Comparison of ENCODE assay signal across 13 cellular contexts in genomic region chr22:42301072-42301741, GRCh38. TPM values are rescaled to one million over a fixed set of nuclear protein-coding genes. Genes with fewer than 3 reads are reported as not detected.
DNase-seq lines count a peak whose midpoint lies in the region; ATAC-seq and TF ChIP-seq lines count a peak whose summit lies in the region.
"Had no signal": no experiment of that assay in that cellular context is flagged by ENCODE, and none has a peak within 500 bp of the region (broad histone marks: within the 10 kb centered on the region; RNA-seq: fewer than 3 reads in every experiment).

No MANE protein-coding gene starts in this region.

- H3F3A ChIP-seq in DOHH2 (ENCODE audit: control insufficient read depth, insufficient read depth): peaks cover 27% of the 10 kb centered on the region

- H3K79me2 ChIP-seq in DOHH2 (ENCODE audit: control insufficient read depth, low read length): no peaks in the 10 kb centered on the region
- H3K79me2 ChIP-seq: hepatocyte had no signal

- H3K36me3 Mint-ChIP-seq in WTC11: no peaks in the 10 kb centered on the region
- H3K36me3 Mint-ChIP-seq in memory B cell: no peaks in the 10 kb centered on the region
- H3K36me3 Mint-ChIP-seq: activated CD8-positive, alpha-beta memory T cell treated with anti-CD3 and anti-CD28 coated beads, Interleukin-2, amount 10 ng/mL, durations not matched to agents 7 days and 5 days had no signal

- H3K9me3 Mint-ChIP-seq in WTC11: no peaks in the 10 kb centered on the region
- H3K9me3 Mint-ChIP-seq in memory B cell: no peaks in the 10 kb centered on the region

- no peaks in the 10 kb centered on the region for H3K9me2 ChIP-seq in DOHH2 (replicated peaks; ENCODE audit: control insufficient read depth, low read length)

- H4K20me1 ChIP-seq in BLaER1 treated with 17β-estradiol and CSF1 and Interleukin-3, amounts not matched to agents 10 nM and 100 nM: peaks cover 0 to 25% (median 0%) of the 10 kb centered on the region in 11 experiments; a peak in 4 of 22 replicates
- H4K20me1 ChIP-seq in DOHH2 (ENCODE audit: control insufficient read depth, insufficient read depth, low read depth, low read length): no peaks in the 10 kb centered on the region

- H3K27ac ChIP-seq in BLaER1 treated with 17β-estradiol and CSF1 and Interleukin-3, amounts not matched to agents 10 nM and 100 nM: peak overlapping the region in 8 of 11 experiments; percentile 37 to 90 (median 86); a peak in 16 of 22 replicates
- H3K27ac ChIP-seq in DOHH2 (ENCODE audit: low read depth, low read length): peak overlapping the region; percentile 94

- no peak for DNase-seq in WTC11 (ENCODE audit: low spot score)
- no peak for DNase-seq in memory B cell (ENCODE audit: low spot score in 2 of 2)
- no peak for DNase-seq in NCI-H187 (lab: John Stamatoyannopoulos, UW)
- DNase-seq in HPDE6-E6E7 (ENCODE audit: extremely low spot score): no peak
- DNase-seq: KBM-7, NCI-H2081 treated with DMSO at 0.1 percent for 48 hours had no signal

- peak overlapping the region in 7 of 10 experiments; percentile 45 to 59 (median 53); a peak in 6 of 20 replicates for H3K4me3 ChIP-seq in BLaER1 treated with 17β-estradiol and CSF1 and Interleukin-3, amounts not matched to agents 10 nM and 100 nM
- H3K4me3 ChIP-seq in DOHH2 (ENCODE audit: low read length): peak overlapping the region; percentile 81
- H3K4me3 ChIP-seq: hepatocyte, lung had no signal

- CTCF ChIA-PET in WTC11 (lab: Charles Lee): interaction anchor here (0.6 to 4.7 kb wide), 6 partner anchors 13 to 491 kb away, joined by 3 to 22 read pairs (median 6); no protein-coding TSS in a partner anchor

- H3K27ac Mint-ChIP-seq in WTC11 (no peak overlapping the region), memory B cell (peak overlapping the region; percentile 91)
- H3K27ac Mint-ChIP-seq: activated CD8-positive, alpha-beta memory T cell treated with anti-CD3 and anti-CD28 coated beads, Interleukin-2, amount 10 ng/mL, durations not matched to agents 7 days and 5 days; progenitor cell of endocrine pancreas had no signal

- POLR2A ChIA-PET in WTC11 (lab: Charles Lee): interaction anchor here (0.6 kb wide), 1 partner anchor 20 kb away, joined by 3 read pairs; no protein-coding TSS in a partner anchor

- peak overlapping the region; percentile 56 for H3K4me3 Mint-ChIP-seq in WTC11
- H3K4me3 Mint-ChIP-seq in memory B cell: peak overlapping the region; percentile 85
- H3K4me3 Mint-ChIP-seq: activated CD8-positive, alpha-beta memory T cell treated with anti-CD3 and anti-CD28 coated beads, Interleukin-2, amount 10 ng/mL, durations not matched to agents 7 days and 5 days had no signal

- H3K4me1 ChIP-seq in BLaER1 treated with 17β-estradiol and CSF1 and Interleukin-3, amounts not matched to agents 10 nM and 100 nM: peaks cover 69 to 99% (median 97%) of the 10 kb centered on the region in 10 experiments
- peaks cover 72% of the 10 kb centered on the region for H3K4me1 ChIP-seq in DOHH2 (ENCODE audit: control insufficient read depth, low read length)

- peak overlapping the region in 8 of 11 experiments; percentile 7 to 84 (median 54); a peak in 12 of 22 replicates for H3K9ac ChIP-seq in BLaER1 treated with 17β-estradiol and CSF1 and Interleukin-3, amounts not matched to agents 10 nM and 100 nM

- ATAC-seq in WTC11 (no peak), memory B cell (ENCODE audit: low read depth) (no peak), GM18858 (IDR thresholded peaks at IDR 0.05; ENCODE audit: unreplicated experiment) (no peak)

- H3K27me3 Mint-ChIP-seq in WTC11 (ENCODE audit: low read depth) (peaks cover 24% of the 10 kb centered on the region), memory B cell (peaks cover 6% of the 10 kb centered on the region)

- H3K9me3 ChIP-seq in BLaER1 treated with 17β-estradiol and CSF1 and Interleukin-3, amounts not matched to agents 10 nM and 100 nM (replicated peaks in 1 of 11): no peaks in the 10 kb centered on the region
- H3K9me3 ChIP-seq in DOHH2 (ENCODE audit: control insufficient read depth, insufficient read depth, low read length): no peaks in the 10 kb centered on the region

- H3K4me2 ChIP-seq in BLaER1 treated with 17β-estradiol and CSF1 and Interleukin-3, amounts not matched to agents 10 nM and 100 nM: peak overlapping the region; percentile 84 to 100 (median 96)
- H3K4me2 ChIP-seq in DOHH2 (ENCODE audit: low read length): peak overlapping the region; percentile 100

- no peaks in the 10 kb centered on the region for H3K36me3 ChIP-seq in BLaER1 treated with 17β-estradiol and CSF1 and Interleukin-3, amounts not matched to agents 10 nM and 100 nM
- H3K36me3 ChIP-seq in DOHH2 (ENCODE audit: control insufficient read depth, low read length): no peaks in the 10 kb centered on the region

- TF ChIP-seq CTCF in DOHH2 (IDR thresholded peaks at IDR 0.05; ENCODE audit: low read depth, low read length, poor library complexity, severe bottlenecking) (no peak), WTC11 (IDR thresholded peaks at IDR 0.05) (no peak)

- H3K4me1 Mint-ChIP-seq in WTC11 (peaks cover 78% of the 10 kb centered on the region), memory B cell (peaks cover 43% of the 10 kb centered on the region)

- H3K27me3 ChIP-seq in BLaER1 treated with 17β-estradiol and CSF1 and Interleukin-3, amounts not matched to agents 10 nM and 100 nM: no peaks in the 10 kb centered on the region
- H3K27me3 ChIP-seq in DOHH2 (ENCODE audit: control insufficient read depth, low read length): peaks cover 11% of the 10 kb centered on the region
- H3K27me3 ChIP-seq: hepatocyte had no signal

TF ChIP-seq in WTC11, 78 proteins besides CTCF, POLR2A, EP300 and RAD21:
- no peak for TF ChIP-seq CREM (CRISPR knock-in tag; IDR thresholded peaks at IDR 0.05)
- 0 out of 2 replicates have a peak, but pooled peaks have one; percentile 20 for TF ChIP-seq TP53 (CRISPR knock-in tag; IDR thresholded peaks at IDR 0.05)
TF ChIP-seq in WTC11: peak in this region for 1.

RNA-seq across cellular contexts. Expression of gene TCF20, which starts 30.8 kb away (rescaled TPM):
- total RNA-seq in WTC11 (2021): 68.6 to 77.0 TPM (median 74.3 TPM) in 3 replicates
